ENCODE assay signal across 8 cellular contexts in the genomic region with DNA sequence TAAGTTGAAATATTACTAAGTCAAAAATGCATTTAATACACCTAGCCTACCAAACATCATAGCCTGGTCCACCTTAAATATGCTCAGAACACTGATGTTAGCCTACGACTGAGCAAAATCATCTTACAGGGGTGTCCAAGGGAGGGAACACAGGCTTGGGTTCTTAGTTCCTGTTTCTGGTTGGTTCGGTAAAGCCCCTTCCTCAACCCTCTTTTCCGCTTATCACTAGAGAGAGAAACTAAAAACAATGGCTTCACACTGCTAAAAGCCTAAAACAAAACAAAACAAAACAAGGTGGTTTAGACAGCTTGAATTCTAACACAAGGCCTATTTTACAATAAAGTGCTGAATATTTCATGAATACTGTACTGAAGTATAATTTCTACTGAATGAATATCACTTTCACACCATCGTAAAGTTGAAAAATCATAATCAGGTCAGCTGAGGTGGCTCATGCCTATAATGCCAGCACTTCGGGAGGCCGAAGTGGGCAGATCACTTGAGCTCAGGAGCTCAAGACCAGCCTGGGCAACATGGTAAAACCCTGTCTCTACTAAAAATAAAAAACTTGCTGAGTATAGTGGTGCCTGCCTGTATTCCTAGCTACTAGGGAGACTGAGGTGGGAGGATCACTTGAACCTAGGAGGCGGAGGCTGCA.
DNase-seq lines count a peak whose midpoint lies in the region; ATAC-seq lines count a peak whose summit lies in the region.

No MANE protein-coding gene starts in this region.

- H3K36me3 ChIP-seq in trophoblast cell (ENCODE audit: control insufficient read depth in 1 of 2, insufficient read depth in 2 of 2, low read length in 2 of 2): no peaks in the 10 kb centered on the region

- no peak overlapping the region for H3K4ac ChIP-seq in trophoblast cell (ENCODE audit: low read depth, low read length)

- WGBS in trophoblast cell (ENCODE audit: extremely low coverage, insufficient coverage, insufficient read length): no CpG with 5 or more reads among the region's 7 CpGs

- no peak overlapping the region for H4K8ac ChIP-seq in trophoblast cell (ENCODE audit: low read depth, low read length)

- H3K9me3 ChIP-seq in trophoblast cell (ENCODE audit: insufficient read depth, low read depth, low read length): no peaks in the 10 kb centered on the region

- no peaks in the 10 kb centered on the region for H3K79me2 ChIP-seq in trophoblast cell (ENCODE audit: control insufficient read depth, insufficient read depth, low read length, poor library complexity)

- no peak overlapping the region for H4K12ac ChIP-seq in trophoblast cell (ENCODE audit: low read depth, low read length)

- H3K4me3 ChIP-seq in trophoblast cell (ENCODE audit: low read depth, low read length): no peak overlapping the region

- H3K14ac ChIP-seq in trophoblast cell (ENCODE audit: low read length): no peak overlapping the region

- H3K4me2 ChIP-seq in trophoblast cell (ENCODE audit: low read length): no peak overlapping the region

- no peaks in the 10 kb centered on the region for H3K27me3 ChIP-seq in trophoblast cell (ENCODE audit: insufficient read depth, low read length)

- H4K91ac ChIP-seq in trophoblast cell (ENCODE audit: low read depth, low read length): no peak overlapping the region

- no peak overlapping the region for H2AFZ ChIP-seq in trophoblast cell (ENCODE audit: insufficient read depth, low read length, poor library complexity)

- intact Hi-C loops in left colon (cut with DNase I, micrococcal nuclease): no loop called here

- H3K79me1 ChIP-seq in trophoblast cell (ENCODE audit: low read length): no peaks in the 10 kb centered on the region

- DNase-seq in kidney tubule cell (ENCODE audit: low spot score) (peak; percentile 46), trophoblast cell (no peak), NCI-H69 (lab: John Stamatoyannopoulos, UW) (no peak), left colon (no peak), OCI-M1 (lab: John Stamatoyannopoulos, UW) (no peak)

- H2BK5ac ChIP-seq in trophoblast cell (ENCODE audit: low read depth, low read length, poor library complexity): no peak overlapping the region

- H3K23ac ChIP-seq in trophoblast cell (ENCODE audit: low read length): no peak overlapping the region

- peak; percentile 82 for ATAC-seq in GM18519 (IDR thresholded peaks at IDR 0.05; ENCODE audit: low FRiP score, unreplicated experiment)
- peak; percentile 91 for ATAC-seq in GM21529 (IDR thresholded peaks at IDR 0.05; ENCODE audit: unreplicated experiment)
- peak; percentile 82 for ATAC-seq in HG03565 (IDR thresholded peaks at IDR 0.05; ENCODE audit: unreplicated experiment)
- ATAC-seq in left colon: no peak

- no peak overlapping the region for H3K27ac ChIP-seq in trophoblast cell (ENCODE audit: low read depth, low read length)

- no peak overlapping the region for H2AK5ac ChIP-seq in trophoblast cell (ENCODE audit: low read length)

- H3K9ac ChIP-seq in trophoblast cell (ENCODE audit: low read length): no peak overlapping the region

- H3K4me1 ChIP-seq in trophoblast cell (ENCODE audit: control insufficient read depth in 1 of 2, insufficient read depth in 2 of 2, low read length in 2 of 2): no peaks in the 10 kb centered on the region

- no peak overlapping the region for H2BK12ac ChIP-seq in trophoblast cell (ENCODE audit: low read length)

- H2BK120ac ChIP-seq in trophoblast cell (ENCODE audit: insufficient read depth, low read length, poor library complexity): no peak overlapping the region

- H3K18ac ChIP-seq in trophoblast cell (ENCODE audit: low read length): no peak overlapping the region
